Comparison of ENCODE assay signal across 15 cellular contexts in genomic region chr4:41079871-41080565, GRCh38.
A peak's percentile ranks its signal among the peaks of the same experiment; 100 is the strongest.
DNase-seq lines count a peak whose midpoint lies in the region; ATAC-seq and TF ChIP-seq lines count a peak whose summit lies in the region.
"Had no signal": no experiment of that assay in that cellular context is flagged by ENCODE, and none has a peak within 500 bp of the region (broad histone marks: within the 10 kb centered on the region; RNA-seq: fewer than 3 reads in every experiment).

No MANE protein-coding gene starts in this region.

- H3K4me3 ChIP-seq in GM23338 (no peak overlapping the region), neural progenitor cell (no peak overlapping the region)

- peaks cover 9% of the 10 kb centered on the region for H3K79me2 ChIP-seq in GM23338 (replicated peaks; ENCODE audit: insufficient read depth)
- no peaks in the 10 kb centered on the region for H3K79me2 ChIP-seq in neural progenitor cell (ENCODE audit: low read depth)

- H4K20me1 ChIP-seq in GM23338 (replicated peaks; ENCODE audit: insufficient read depth), result no peaks in the 10 kb centered on the region
- H4K20me1 ChIP-seq in neural progenitor cell (ENCODE audit: low read depth), result no peaks in the 10 kb centered on the region

- DNase-seq in GM23338 (ENCODE audit: low spot score), result no peak
- DNase-seq in SK-MEL-5 (ENCODE audit: low read depth, low spot score), result peak; percentile 68
- DNase-seq in foreskin melanocyte, result peak; percentile 79
- DNase-seq in neural progenitor cell (ENCODE audit: low spot score), result no peak
- no peak for DNase-seq in HPDE6-E6E7 (ENCODE audit: extremely low spot score)
- DNase-seq in stimulated activated naive CD8-positive, alpha-beta T cell treated with anti-CD3 and anti-CD28 coated beads, Interleukin-15, Interleukin-2, amounts not matched to agents 100 U/mL and 50 U/mL, for 24 hours, result no peak
- no peak for DNase-seq in NCI-H2227 treated with DMSO at 0.1 percent for 48 hours (lab: John Stamatoyannopoulos, UW)
- no peak for DNase-seq in SIG-M5 (lab: John Stamatoyannopoulos, UW)
- DNase-seq: Caco-2, DMS153, EL, NCI-H1436 treated with DMSO at 0.1 percent for 48 hours, NCI-H345, NCI-H69 had no signal

- H3K4me2 ChIP-seq in GM23338 (0 out of 2 replicates have a peak overlapping the region, but pooled peaks have one; percentile 45), neural progenitor cell (no peak overlapping the region)

- H3K27ac ChIP-seq in GM23338 (ENCODE audit: low read depth) (0 out of 2 replicates have a peak overlapping the region, but pooled peaks have one; percentile 33), neural progenitor cell (no peak overlapping the region)
- H3K27ac ChIP-seq: HL-60 had no signal

- ATAC-seq in GM23338, result no peak
- no peak for ATAC-seq in stimulated activated naive CD8-positive, alpha-beta T cell treated with anti-CD3 and anti-CD28 coated beads, Interleukin-15, Interleukin-2, amounts not matched to agents 100 U/mL and 50 U/mL, for 24 hours

- H3K9ac ChIP-seq in neural progenitor cell, result no peak overlapping the region

- no peaks in the 10 kb centered on the region for H3K9me3 Mint-ChIP-seq in GM23338
- no peaks in the 10 kb centered on the region for H3K9me3 Mint-ChIP-seq in neural progenitor cell

- H3F3A ChIP-seq in GM23338 (replicated peaks; ENCODE audit: low read depth), result peaks cover 6% of the 10 kb centered on the region; the same call in 1 of the 2 replicates
- H3F3A ChIP-seq in neural progenitor cell (ENCODE audit: low read depth), result no peaks in the 10 kb centered on the region

- in situ Hi-C loops in SK-MEL-5 (cut with HindIII; ENCODE audit: low pct_unique_long_range_greater_than_20kb, low sequenced_read_pairs), result no loop called here

- H3K27ac Mint-ChIP-seq in GM23338 (no peak overlapping the region), neural progenitor cell (peak overlapping the region; percentile 50)

- H3K4me1 ChIP-seq in GM23338 (ENCODE audit: insufficient read depth) (peaks cover 9% of the 10 kb centered on the region; the same call in 1 of the 2 replicates), neural progenitor cell (peaks cover 10% of the 10 kb centered on the region)

- H3K4me1 Mint-ChIP-seq in GM23338, result peaks cover 3% of the 10 kb centered on the region; the same call in 2 of the 3 replicates
- peaks cover 2% of the 10 kb centered on the region for H3K4me1 Mint-ChIP-seq in neural progenitor cell

- H3K27me3 Mint-ChIP-seq in GM23338 (ENCODE audit: insufficient read depth, low read depth, poor library complexity) (peaks cover 2% of the 10 kb centered on the region), neural progenitor cell (ENCODE audit: insufficient read depth, low read depth) (peaks cover 2% of the 10 kb centered on the region)

- no peaks in the 10 kb centered on the region for H3K27me3 ChIP-seq in GM23338 (ENCODE audit: insufficient read depth)
- no peaks in the 10 kb centered on the region for H3K27me3 ChIP-seq in neural progenitor cell

- H2AFZ ChIP-seq in GM23338, result no peak overlapping the region
- no peak overlapping the region for H2AFZ ChIP-seq in neural progenitor cell (replicated peaks)

- H3K9me3 ChIP-seq in neural progenitor cell (ENCODE audit: low read depth), result no peaks in the 10 kb centered on the region
- H3K9me3 ChIP-seq: Caco-2 had no signal

- TF ChIP-seq CTCF in GM23338 (conservative IDR thresholded peaks at IDR 0.05; ENCODE audit: low read depth in 2 of 2) (no peak), neural progenitor cell (IDR thresholded peaks at IDR 0.05) (no peak)

- no peaks in the 10 kb centered on the region for H3K36me3 ChIP-seq in GM23338 (ENCODE audit: insufficient read depth)
- no peaks in the 10 kb centered on the region for H3K36me3 ChIP-seq in neural progenitor cell

- no peaks in the 10 kb centered on the region for H3K9me2 ChIP-seq in GM23338 (ENCODE audit: insufficient read depth)

- H3K36me3 Mint-ChIP-seq in GM23338 (ENCODE audit: low read depth), result no peaks in the 10 kb centered on the region
- no peaks in the 10 kb centered on the region for H3K36me3 Mint-ChIP-seq in neural progenitor cell

- H3K4me3 Mint-ChIP-seq in GM23338 (no peak overlapping the region), neural progenitor cell (no peak overlapping the region)

TF ChIP-seq in GM23338, 12 proteins besides CTCF, POLR2A, EP300 and RAD21 (continues in another document):
- TF ChIP-seq NANOG (IDR thresholded peaks at IDR 0.05; ENCODE audit: borderline replicate concordance), result no peak
- no peak for TF ChIP-seq ZNF114 (CRISPR knock-in tag; IDR thresholded peaks at IDR 0.05)
- no peak for TF ChIP-seq EZH2phosphoT487 (IDR thresholded peaks at IDR 0.05; ENCODE audit: unreplicated experiment)
- no peak for TF ChIP-seq ZNF331 (CRISPR knock-in tag; IDR thresholded peaks at IDR 0.05; ENCODE audit: low read depth)
- TF ChIP-seq JUNB (IDR thresholded peaks at IDR 0.05; ENCODE audit: unreplicated experiment), result no peak
- TF ChIP-seq REST (IDR thresholded peaks at IDR 0.05; ENCODE audit: unreplicated experiment), result no peak
- no peak for TF ChIP-seq CREB1 (CRISPR knock-in tag; IDR thresholded peaks at IDR 0.05; ENCODE audit: low read depth)

Comparison
In these comparisons a context has a peak if more than half of its experiments do, and no peak if none do; other contexts are left out.
1. DNase-seq: peak in SK-MEL-5 (single experiment) and foreskin melanocyte (single experiment); none in GM23338 (single experiment), neural progenitor cell (single experiment), HPDE6-E6E7 (single experiment), stimulated activated naive CD8-positive, alpha-beta T cell treated with anti-CD3 and anti-CD28 coated beads, Interleukin-15, Interleukin-2, amounts not matched to agents 100 U/mL and 50 U/mL, for 24 hours (single experiment), NCI-H2227 treated with DMSO at 0.1 percent for 48 hours (single experiment) and SIG-M5 (single experiment).